ENCODE assay signal across 8 cellular contexts in genomic region chr19:38003427-38004099, GRCh38.
DNase-seq lines count a peak whose midpoint lies in the region; ATAC-seq lines count a peak whose summit lies in the region.

No MANE protein-coding gene starts in this region.

- peaks cover 22% of the 10 kb centered on the region for H3K4me1 Mint-ChIP-seq in activated T-cell treated with anti-CD3 and anti-CD28 coated beads, Interleukin-2, amount 50 U/mL, for 24 hours (ENCODE audit: low read depth)
- H3K4me1 Mint-ChIP-seq in activated CD8-positive, alpha-beta T cell treated with anti-CD3 and anti-CD28 coated beads, Interleukin-2, amount 10 ng/mL, durations not matched to agents 7 days and 5 days (ENCODE audit: low read depth), result no peaks in the 10 kb centered on the region

- no peaks in the 10 kb centered on the region for H3K27me3 Mint-ChIP-seq in activated T-cell treated with anti-CD3 and anti-CD28 coated beads, Interleukin-2, amount 50 U/mL, for 24 hours
- no peaks in the 10 kb centered on the region for H3K27me3 Mint-ChIP-seq in activated CD8-positive, alpha-beta T cell treated with anti-CD3 and anti-CD28 coated beads, Interleukin-2, amount 10 ng/mL, durations not matched to agents 7 days and 5 days (ENCODE audit: low read depth)

- H3K9me3 Mint-ChIP-seq in activated T-cell treated with anti-CD3 and anti-CD28 coated beads, Interleukin-2, amount 50 U/mL, for 24 hours, result no peaks in the 10 kb centered on the region
- no peaks in the 10 kb centered on the region for H3K9me3 Mint-ChIP-seq in activated CD8-positive, alpha-beta T cell treated with anti-CD3 and anti-CD28 coated beads, Interleukin-2, amount 10 ng/mL, durations not matched to agents 7 days and 5 days (ENCODE audit: insufficient read depth)

- H3K36me3 Mint-ChIP-seq in activated T-cell treated with anti-CD3 and anti-CD28 coated beads, Interleukin-2, amount 50 U/mL, for 24 hours (ENCODE audit: low read depth), result no peaks in the 10 kb centered on the region
- no peaks in the 10 kb centered on the region for H3K36me3 Mint-ChIP-seq in activated CD8-positive, alpha-beta T cell treated with anti-CD3 and anti-CD28 coated beads, Interleukin-2, amount 10 ng/mL, durations not matched to agents 7 days and 5 days (ENCODE audit: low read depth)

- POLR2A ChIA-PET in activated CD8-positive, alpha-beta T cell treated with anti-CD3 and anti-CD28 coated beads, Interleukin-2, amount 10 ng/mL, durations not matched to agents 7 days and 5 days (lab: Charles Lee), result interaction anchor here (1.2 kb wide), 1 partner anchor 46 kb away, joined by 3 read pairs; no protein-coding TSS in a partner anchor

- CTCF ChIA-PET in activated CD8-positive, alpha-beta T cell treated with anti-CD3 and anti-CD28 coated beads, Interleukin-2, amount 10 ng/mL, durations not matched to agents 7 days and 5 days (lab: Charles Lee), result interaction anchor here (1.3 kb wide), 1 partner anchor 45 kb away, joined by 5 read pairs; no protein-coding TSS in a partner anchor

- DNase-seq in activated T-cell treated with anti-CD3 and anti-CD28 coated beads, Interleukin-2, amount 50 U/mL, for 24 hours, result peak; percentile 57
- DNase-seq in activated T-cell treated with anti-CD3 and anti-CD28 coated beads for 4 hours, result no peak
- DNase-seq in NCI-H2107 (lab: John Stamatoyannopoulos, UW), result peak; percentile 89
- DNase-seq in activated CD8-positive, alpha-beta T cell treated with anti-CD3 and anti-CD28 coated beads, Interleukin-2, amount 10 ng/mL, durations not matched to agents 7 days and 5 days, result peak; percentile 21
- peak; percentile 46 for DNase-seq in foreskin melanocyte
- peak; percentile 62 for DNase-seq in occipital lobe (lab: John Stamatoyannopoulos, UW)
- DNase-seq in SIG-M5 treated with dmso at 0.1 percent for 504 hours (lab: John Stamatoyannopoulos, UW; ENCODE audit: unreplicated experiment), result no peak

- no peak overlapping the region for H3K4me3 Mint-ChIP-seq in activated T-cell treated with anti-CD3 and anti-CD28 coated beads, Interleukin-2, amount 50 U/mL, for 24 hours
- H3K4me3 Mint-ChIP-seq in activated CD8-positive, alpha-beta T cell treated with anti-CD3 and anti-CD28 coated beads, Interleukin-2, amount 10 ng/mL, durations not matched to agents 7 days and 5 days, result no peak overlapping the region

- H3K27ac Mint-ChIP-seq in activated T-cell treated with anti-CD3 and anti-CD28 coated beads, Interleukin-2, amount 50 U/mL, for 24 hours, result no peak overlapping the region
- H3K27ac Mint-ChIP-seq in activated CD8-positive, alpha-beta T cell treated with anti-CD3 and anti-CD28 coated beads, Interleukin-2, amount 10 ng/mL, durations not matched to agents 7 days and 5 days, result no peak overlapping the region

- peak; percentile 19 for ATAC-seq in activated CD8-positive, alpha-beta T cell treated with anti-CD3 and anti-CD28 coated beads, Interleukin-2, amount 10 ng/mL, durations not matched to agents 7 days and 5 days
- no peak for ATAC-seq in HG03159 (IDR thresholded peaks at IDR 0.05; ENCODE audit: unreplicated experiment)

Comparison
In these comparisons a context has a peak if more than half of its experiments do, and no peak if none do; other contexts are left out.
1. DNase-seq: peak in activated T-cell treated with anti-CD3 and anti-CD28 coated beads, Interleukin-2, amount 50 U/mL, for 24 hours (single experiment), NCI-H2107 (single experiment), activated CD8-positive, alpha-beta T cell treated with anti-CD3 and anti-CD28 coated beads, Interleukin-2, amount 10 ng/mL, durations not matched to agents 7 days and 5 days (single experiment), foreskin melanocyte (single experiment) and occipital lobe (single experiment); none in activated T-cell treated with anti-CD3 and anti-CD28 coated beads for 4 hours (single experiment) and SIG-M5 treated with dmso at 0.1 percent for 504 hours (single experiment).